Comparison of ENCODE assay signal across 1 cellular context in genomic region chr18:32470713-32471633, GRCh38.
TF ChIP-seq lines count a peak whose summit lies in the region.

Gene GAREM1, minus strand, starts transcription at chr18:32470882. Its CDS starts 454 bp downstream, at chr18:32470428.

TF ChIP-seq in HepG2, 621 proteins besides CTCF, POLR2A, EP300 and RAD21 (continued from another document and continues in another):
- no peak for TF ChIP-seq BCLAF1 (IDR thresholded peaks at IDR 0.05)
- no peak for TF ChIP-seq HNRNPK (IDR thresholded peaks at IDR 0.05; ENCODE audit: low read depth, low read length, poor library complexity, severe bottlenecking)
- 0 out of 2 replicates have a peak, but pooled peaks have one; percentile 25 for TF ChIP-seq CREBL2 (CRISPR knock-in tag; IDR thresholded peaks at IDR 0.05; ENCODE audit: borderline replicate concordance)
- TF ChIP-seq ZMYM4 (CRISPR knock-in tag; IDR thresholded peaks at IDR 0.05): peak; percentile 60; the same call in 1 of the 2 replicates
- TF ChIP-seq ZNF251 (CRISPR knock-in tag; IDR thresholded peaks at IDR 0.05): no peak
- TF ChIP-seq BRCA1 (CRISPR knock-in tag; IDR thresholded peaks at IDR 0.05): no peak
- TF ChIP-seq UBTF (CRISPR knock-in tag; IDR thresholded peaks at IDR 0.05): peak; percentile 98
- no peak for TF ChIP-seq ZNF333 (CRISPR knock-in tag; IDR thresholded peaks at IDR 0.05; ENCODE audit: borderline replicate concordance)
- TF ChIP-seq KIAA2018 (CRISPR knock-in tag; IDR thresholded peaks at IDR 0.05; ENCODE audit: borderline replicate concordance): no peak
- TF ChIP-seq KDM3A (CRISPR knock-in tag; IDR thresholded peaks at IDR 0.05; ENCODE audit: low read depth): no peak
- TF ChIP-seq PHF20 (CRISPR knock-in tag; IDR thresholded peaks at IDR 0.05): no peak
- 0 out of 2 replicates have a peak, but pooled peaks have one; percentile 10 for TF ChIP-seq HMG20A (CRISPR knock-in tag; IDR thresholded peaks at IDR 0.05; ENCODE audit: borderline replicate concordance)
- no peak for TF ChIP-seq ZNF740 (CRISPR knock-in tag; IDR thresholded peaks at IDR 0.05)
- no peak for TF ChIP-seq SMARCC2 (IDR thresholded peaks at IDR 0.05)
- TF ChIP-seq NCOR1 (IDR thresholded peaks at IDR 0.05; ENCODE audit: borderline replicate concordance, low read length): no peak
- no peak for TF ChIP-seq ZBTB3 (CRISPR knock-in tag; IDR thresholded peaks at IDR 0.05; ENCODE audit: borderline replicate concordance, low read depth)
- no peak for TF ChIP-seq EEA1 (CRISPR knock-in tag; IDR thresholded peaks at IDR 0.05; ENCODE audit: borderline replicate concordance)
- TF ChIP-seq ASH2L (IDR thresholded peaks at IDR 0.05; ENCODE audit: insufficient read length, low read depth, low read length): peak; percentile 49
- 0 out of 3 replicates have a peak, but pooled peaks have one; percentile 11 for TF ChIP-seq MXI1 (IDR thresholded peaks at IDR 0.05; ENCODE audit: borderline replicate concordance, low read depth, low read length)
- TF ChIP-seq PTBP1 (IDR thresholded peaks at IDR 0.05; ENCODE audit: low read depth, low read length, poor library complexity, severe bottlenecking): no peak
- no peak for TF ChIP-seq SP1 (IDR thresholded peaks at IDR 0.05)
- TF ChIP-seq SP1 (CRISPR knock-in tag; IDR thresholded peaks at IDR 0.05): no peak
- no peak for TF ChIP-seq ZNF616 (CRISPR knock-in tag; IDR thresholded peaks at IDR 0.05; ENCODE audit: low read depth)
- TF ChIP-seq LRRFIP1 (CRISPR knock-in tag; conservative IDR thresholded peaks at IDR 0.05): no peak
- TF ChIP-seq PAWR (CRISPR knock-in tag; IDR thresholded peaks at IDR 0.05; ENCODE audit: borderline replicate concordance): no peak
- peak; percentile 59 for TF ChIP-seq RNF2 (conservative IDR thresholded peaks at IDR 0.05; ENCODE audit: low read depth)
- no peak for TF ChIP-seq STAT5B (CRISPR knock-in tag; IDR thresholded peaks at IDR 0.05)
- no peak for TF ChIP-seq ZNF232 (CRISPR knock-in tag; IDR thresholded peaks at IDR 0.05; ENCODE audit: borderline replicate concordance)
- 0 out of 2 replicates have a peak, but pooled peaks have one; percentile 20 for TF ChIP-seq ZNF276 (CRISPR knock-in tag; IDR thresholded peaks at IDR 0.05; ENCODE audit: low read depth)
- no peak for TF ChIP-seq TSC22D2 (CRISPR knock-in tag; IDR thresholded peaks at IDR 0.05; ENCODE audit: borderline replicate concordance)
- TF ChIP-seq XBP1 (CRISPR knock-in tag; IDR thresholded peaks at IDR 0.05): no peak
- no peak for TF ChIP-seq DPF2 (CRISPR knock-in tag; IDR thresholded peaks at IDR 0.05; ENCODE audit: borderline replicate concordance, low read depth)
- TF ChIP-seq ZNF607 (CRISPR knock-in tag; IDR thresholded peaks at IDR 0.05; ENCODE audit: borderline replicate concordance): no peak
- TF ChIP-seq CBX1 (IDR thresholded peaks at IDR 0.05; ENCODE audit: low read depth): peak; percentile 45
- peak; percentile 36; the same call in 1 of the 2 replicates for TF ChIP-seq SP5 (CRISPR knock-in tag; IDR thresholded peaks at IDR 0.05; ENCODE audit: borderline replicate concordance, low read depth)
- TF ChIP-seq FOXJ3 (CRISPR knock-in tag; IDR thresholded peaks at IDR 0.05; ENCODE audit: borderline replicate concordance): no peak
- peak; percentile 60 for TF ChIP-seq XRCC5 (optimal IDR thresholded peaks at IDR 0.05; ENCODE audit: low read length)
- TF ChIP-seq CENPX (CRISPR knock-in tag; IDR thresholded peaks at IDR 0.05): no peak
- no peak for TF ChIP-seq ZNF672 (CRISPR knock-in tag; IDR thresholded peaks at IDR 0.05)
- TF ChIP-seq ZNF800 (CRISPR knock-in tag; IDR thresholded peaks at IDR 0.05): peak; percentile 83; the same call in 1 of the 2 replicates
- no peak for TF ChIP-seq FOXP1 (IDR thresholded peaks at IDR 0.05)
- TF ChIP-seq FOXP1 (CRISPR knock-in tag; IDR thresholded peaks at IDR 0.05): no peak
